ENCODE assay signal across 8 cellular contexts in genomic region chr7:102616507-102617125, GRCh38. TPM values are rescaled to one million over a fixed set of nuclear protein-coding genes. Genes with fewer than 3 reads are reported as not detected.
DNase-seq lines count a peak whose midpoint lies in the region; ATAC-seq and TF ChIP-seq lines count a peak whose summit lies in the region.
"Not testable (repeated sequence)": the region's sequence is repeated elsewhere in the genome, so short reads cannot be mapped to it uniquely, and the experiment has no call there.

RASA4 (minus strand) TSS chr7:102616756; CDS start chr7:102616689, 67 bp downstream.

- not testable (repeated sequence) for H3K9me3 Mint-ChIP-seq in T-helper 1 cell treated with Interleukin-12 subunit alpha and Interleukin-12 subunit beta and Interleukin-4 antibody, amounts not matched to agents 30 μg/mL and 1 μg/mL, for 36 hours; neural progenitor cell

- not testable (repeated sequence) for H3K4me1 ChIP-seq in ascending aorta, neural progenitor cell, thyroid gland

- H3K79me2 ChIP-seq in neural progenitor cell (ENCODE audit: low read depth), result not testable (repeated sequence)

- not testable (repeated sequence) for TF ChIP-seq CTCF in GM06990 (IDR thresholded peaks at IDR 0.05; ENCODE audit: insufficient read depth, low read length, poor library complexity, severe bottlenecking); ascending aorta (IDR thresholded peaks at IDR 0.05); neural progenitor cell (IDR thresholded peaks at IDR 0.05); thyroid gland (IDR thresholded peaks at IDR 0.05)

- H3K27ac ChIP-seq in ascending aorta, result peak within 1 kb of the TSS in 1 of 2 donors; percentile 63
- H3K27ac ChIP-seq in neural progenitor cell, thyroid gland: not testable (repeated sequence)

- not testable (repeated sequence) for H2AFZ ChIP-seq in neural progenitor cell (replicated peaks)

- H3K4me3 Mint-ChIP-seq in T-helper 1 cell treated with Interleukin-12 subunit alpha and Interleukin-12 subunit beta and Interleukin-4 antibody, amounts not matched to agents 30 μg/mL and 1 μg/mL, for 36 hours, result peak within 1 kb of the TSS; percentile 26
- not testable (repeated sequence) for H3K4me3 Mint-ChIP-seq in neural progenitor cell

- H3K4me1 Mint-ChIP-seq in T-helper 1 cell treated with Interleukin-12 subunit alpha and Interleukin-12 subunit beta and Interleukin-4 antibody, amounts not matched to agents 30 μg/mL and 1 μg/mL, for 36 hours (ENCODE audit: low read depth); neural progenitor cell: not testable (repeated sequence)

- peak within 1 kb of the TSS; percentile 62 for H3K4me2 ChIP-seq in neural progenitor cell

- H3F3A ChIP-seq in neural progenitor cell (ENCODE audit: low read depth), result not testable (repeated sequence)

- peak; percentile 48 for ATAC-seq in GM21619 (IDR thresholded peaks at IDR 0.05; ENCODE audit: unreplicated experiment)
- peak; percentile 54 for ATAC-seq in HG03439 (IDR thresholded peaks at IDR 0.05; ENCODE audit: unreplicated experiment)
- peak; percentile 96 for ATAC-seq in Right ventricle myocardium superior (ENCODE audit: poor library complexity)

- not testable (repeated sequence) for H3K9ac ChIP-seq in neural progenitor cell

- not testable (repeated sequence) for H3K9me3 ChIP-seq in ascending aorta; neural progenitor cell (ENCODE audit: low read depth); thyroid gland

- H3K27ac Mint-ChIP-seq in T-helper 1 cell treated with Interleukin-12 subunit alpha and Interleukin-12 subunit beta and Interleukin-4 antibody, amounts not matched to agents 30 μg/mL and 1 μg/mL, for 36 hours; neural progenitor cell: not testable (repeated sequence)

- H3K27me3 Mint-ChIP-seq in T-helper 1 cell treated with Interleukin-12 subunit alpha and Interleukin-12 subunit beta and Interleukin-4 antibody, amounts not matched to agents 30 μg/mL and 1 μg/mL, for 36 hours (ENCODE audit: low read depth); neural progenitor cell (ENCODE audit: insufficient read depth, low read depth): not testable (repeated sequence)

- H3K4me3 ChIP-seq in GM06990 (replicated peaks; ENCODE audit: low read depth, low read length), result peak within 1 kb of the TSS; percentile 63
- peak within 1 kb of the TSS; percentile 51 to 62 for H3K4me3 ChIP-seq in ascending aorta
- peak within 1 kb of the TSS; percentile 34 for H3K4me3 ChIP-seq in neural progenitor cell
- peak within 1 kb of the TSS in 1 of 3 donors; percentile 23 for H3K4me3 ChIP-seq in thyroid gland (replicated peaks in 1 of 3)

- intact Hi-C loops in ascending aorta (cut with DNase I); Right ventricle myocardium superior (cut with DNase I); thyroid gland (cut with DNase I): not testable (repeated sequence)

- TF ChIP-seq POLR2A in thyroid gland (IDR thresholded peaks at IDR 0.05), result not testable (repeated sequence)

- H3K36me3 Mint-ChIP-seq in T-helper 1 cell treated with Interleukin-12 subunit alpha and Interleukin-12 subunit beta and Interleukin-4 antibody, amounts not matched to agents 30 μg/mL and 1 μg/mL, for 36 hours (ENCODE audit: low read depth); neural progenitor cell: not testable (repeated sequence)

- no CpG with 5 or more reads among the region's 62 CpGs for WGBS in thyroid gland, 2 donors

- H3K27me3 ChIP-seq in GM06990 (replicated peaks; ENCODE audit: control insufficient read depth, insufficient read depth, low read length); ascending aorta; neural progenitor cell; thyroid gland: not testable (repeated sequence)

- not testable (repeated sequence) for H3K36me3 ChIP-seq in GM06990 (ENCODE audit: control insufficient read depth, insufficient read depth, low read length); ascending aorta; neural progenitor cell; thyroid gland

- H4K20me1 ChIP-seq in neural progenitor cell (ENCODE audit: low read depth), result not testable (repeated sequence)

- DNase-seq in GM06990 (ENCODE audit: extremely low read depth, insufficient read length) (peak; percentile 31), ascending aorta (ENCODE audit: low spot score in 2 of 2) (peak; percentile 12 to 65), Right ventricle myocardium superior (peak; percentile 81), neural progenitor cell (ENCODE audit: low spot score) (peak; percentile 53), thyroid gland (peak in 1 of 2 donors; percentile 50)

RNA-seq across cellular contexts. Expression of gene RASA4, which starts in this region (rescaled TPM):
- 815 TPM for total RNA-seq in ascending aorta
- total RNA-seq in Right ventricle myocardium superior, result 16.6 TPM
- total RNA-seq in neural progenitor cell (ENCODE audit: low replicate concordance), result 6.1 and 22.8 TPM in 2 replicates
- total RNA-seq in thyroid gland, result 10 to 100 TPM; 11.9 to 47.8 (median 28.7) TPM

Comparison
In these comparisons a context has a peak if more than half of its experiments do, and no peak if none do; other contexts are left out.
1. RNA of gene RASA4 (total RNA-seq): 815 TPM in ascending aorta (single experiment); 11.9 to 47.8 TPM in thyroid gland, 16.6 TPM in Right ventricle myocardium superior (single experiment) and 6.1 to 22.8 TPM in neural progenitor cell; every median in the first group is over 10 times any median in the second.
2. Peak in every context shown above with its lines, with median percentiles within 50 percentile points of each other: ATAC-seq.